ENCODE assay signal across 28 cellular contexts in genomic region chr11:83866655-83867054, GRCh38.
"Had no signal": no experiment of that assay in that cellular context is flagged by ENCODE, and none has a peak within 500 bp of the region (broad histone marks: within the 10 kb centered on the region; RNA-seq: fewer than 3 reads in every experiment).

No MANE protein-coding gene starts in this region.

- H3K27ac Mint-ChIP-seq: natural killer cell; nephron; neural progenitor cell; progenitor cell of endocrine pancreas; stimulated activated effector memory CD8-positive, alpha-beta T cell treated with anti-CD3 and anti-CD28 coated beads, Interleukin-12 subunit alpha, Interleukin-12 subunit beta, amount 100 ng/mL, for 72 hours; stimulated activated naive B cell treated with anti-CD40 and anti-IgM and Interleukin-4, amounts not matched to agents 10 μg/mL and 1 μg/mL and 100 μg/mL, for 72 hours; stimulated activated naive CD8-positive, alpha-beta T cell treated with anti-CD3 and anti-CD28 coated beads, Interleukin-15, Interleukin-2, amounts not matched to agents 100 ng/mL and 50 ng/mL, for 24 hours had no signal

- H3K4me2 ChIP-seq: neural progenitor cell had no signal

- H3K4me3 Mint-ChIP-seq: natural killer cell; nephron; neural progenitor cell; stimulated activated effector memory CD8-positive, alpha-beta T cell treated with anti-CD3 and anti-CD28 coated beads, Interleukin-12 subunit alpha, Interleukin-12 subunit beta, amount 100 ng/mL, for 72 hours; stimulated activated naive B cell treated with anti-CD40 and anti-IgM and Interleukin-4, amounts not matched to agents 10 μg/mL and 1 μg/mL and 100 μg/mL, for 72 hours; stimulated activated naive CD8-positive, alpha-beta T cell treated with anti-CD3 and anti-CD28 coated beads, Interleukin-15, Interleukin-2, amounts not matched to agents 100 ng/mL and 50 ng/mL, for 24 hours had no signal

- H3K9me3 ChIP-seq: ovary, psoas muscle, stomach, thoracic aorta, thyroid gland, tibial nerve, upper lobe of left lung, vagina had no signal

- H3K4me1 Mint-ChIP-seq: natural killer cell; nephron; stimulated activated effector memory CD8-positive, alpha-beta T cell treated with anti-CD3 and anti-CD28 coated beads, Interleukin-12 subunit alpha, Interleukin-12 subunit beta, amount 100 ng/mL, for 72 hours; stimulated activated naive B cell treated with anti-CD40 and anti-IgM and Interleukin-4, amounts not matched to agents 10 μg/mL and 1 μg/mL and 100 μg/mL, for 72 hours had no signal

- H3K4me3 ChIP-seq: neural progenitor cell, ovary, psoas muscle, skin epidermis, stomach, thoracic aorta, thyroid gland, tibial nerve, upper lobe of left lung, vagina had no signal

- H3K27me3 ChIP-seq: neural progenitor cell, ovary, stomach, thyroid gland, tibial nerve, upper lobe of left lung, vagina had no signal

- H3K36me3 ChIP-seq: neural progenitor cell, ovary, stomach, thoracic aorta, thyroid gland, tibial nerve, upper lobe of left lung, vagina had no signal

- H2AFZ ChIP-seq: neural progenitor cell, parathyroid adenoma had no signal

- H3K79me2 ChIP-seq: parathyroid adenoma had no signal

- FAIRE-seq: urothelium cell line had no signal

- H3K4me1 ChIP-seq: neural progenitor cell, parathyroid adenoma, psoas muscle, thyroid gland, upper lobe of left lung, vagina had no signal

- DNase-seq: natural killer cell; occipital lobe; ovary; posterior cingulate gyrus; psoas muscle; right cardiac atrium; stimulated activated CD4-positive, alpha-beta T cell treated with anti-CD3 and anti-CD28 coated beads, Interleukin-15, amount 100 ng/mL, for 24 hours; stimulated activated CD4-positive, alpha-beta T cell treated with anti-CD3 and anti-CD28 coated beads, Interleukin-2, amount 100 ng/mL, for 24 hours; stimulated activated CD4-positive, alpha-beta T cell treated with anti-CD3 and anti-CD28 coated beads, Interleukin-2, amount 100 ng/mL, for 48 hours; stimulated activated CD4-positive, alpha-beta T cell treated with anti-CD3 and anti-CD28 coated beads, Interleukin-4, amount 100 ng/mL, for 24 hours; stimulated activated naive B cell treated with anti-CD40 and anti-IgM and Interleukin-4, amounts not matched to agents 10 μg/mL and 1 μg/mL and 100 μg/mL, for 72 hours; stimulated activated naive CD4-positive, alpha-beta T cell treated with Interleukin-2 at 50 U/mL for 16 hours; stomach; thyroid gland; trophoblast cell; upper lobe of left lung had no signal

- H3K27ac ChIP-seq: neural progenitor cell, ovary, parathyroid adenoma, psoas muscle, skin epidermis, stomach, thoracic aorta, thyroid gland, tibial nerve, upper lobe of left lung, vagina had no signal

- ATAC-seq: natural killer cell; psoas muscle; right cardiac atrium; sciatic nerve; stimulated activated effector memory CD8-positive, alpha-beta T cell treated with anti-CD3 and anti-CD28 coated beads, Interleukin-12 subunit alpha, Interleukin-12 subunit beta, amount 100 ng/mL, for 72 hours; stimulated activated naive B cell treated with anti-CD40 and anti-IgM and Interleukin-4, amounts not matched to agents 10 μg/mL and 1 μg/mL and 100 μg/mL, for 72 hours had no signal

- H3K9ac ChIP-seq: neural progenitor cell, parathyroid adenoma had no signal

- H3K27me3 Mint-ChIP-seq: progenitor cell of endocrine pancreas; stimulated activated naive B cell treated with anti-CD40 and anti-IgM and Interleukin-4, amounts not matched to agents 10 μg/mL and 1 μg/mL and 100 μg/mL, for 72 hours; stimulated activated naive CD8-positive, alpha-beta T cell treated with anti-CD3 and anti-CD28 coated beads, Interleukin-15, Interleukin-2, amounts not matched to agents 100 ng/mL and 50 ng/mL, for 24 hours had no signal

- H3K36me3 Mint-ChIP-seq: natural killer cell; neural progenitor cell; stimulated activated effector memory CD8-positive, alpha-beta T cell treated with anti-CD3 and anti-CD28 coated beads, Interleukin-12 subunit alpha, Interleukin-12 subunit beta, amount 100 ng/mL, for 72 hours; stimulated activated naive B cell treated with anti-CD40 and anti-IgM and Interleukin-4, amounts not matched to agents 10 μg/mL and 1 μg/mL and 100 μg/mL, for 72 hours had no signal

- H3K9me3 Mint-ChIP-seq: nephron; stimulated activated naive B cell treated with anti-CD40 and anti-IgM and Interleukin-4, amounts not matched to agents 10 μg/mL and 1 μg/mL and 100 μg/mL, for 72 hours had no signal
